Comparison of ENCODE assay signal across 6 cellular contexts in genomic region chr10:128506423-128506822, GRCh38.
"Had no signal": no experiment of that assay in that cellular context is flagged by ENCODE, and none has a peak within 500 bp of the region (broad histone marks: within the 10 kb centered on the region; RNA-seq: fewer than 3 reads in every experiment).

No MANE protein-coding gene starts in this region.

- FAIRE-seq: HTR-8/SVneo had no signal

- H3K9ac ChIP-seq: KMS-11 had no signal

- H3K4me2 ChIP-seq: KMS-11 had no signal

- H3K27ac ChIP-seq: HL-60, KMS-11 had no signal

- DNase-seq: IMR-90, KBM-7, KG1 had no signal
